21 cellular contexts compared by ENCODE assay signal in genomic region chr18:23596183-23596582, GRCh38. TPM values are rescaled to one million over a fixed set of nuclear protein-coding genes. Genes with fewer than 3 reads are reported as not detected.
A peak's percentile ranks its signal among the peaks of the same experiment; 100 is the strongest.
DNase-seq lines count a peak whose midpoint lies in the region; ATAC-seq lines count a peak whose summit lies in the region.
"Had no signal": no experiment of that assay in that cellular context is flagged by ENCODE, and none has a peak within 500 bp of the region (broad histone marks: within the 10 kb centered on the region; RNA-seq: fewer than 3 reads in every experiment).

No MANE protein-coding gene starts in this region.

- DNase-seq in NOMO-1 (lab: John Stamatoyannopoulos, UW; ENCODE audit: unreplicated experiment in 2 of 2) = peak; percentile 56 to 89
- no peak for DNase-seq in naive B cell
- DNase-seq in GM19238 (ENCODE audit: insufficient read length, low spot score) = no peak
- no peak for DNase-seq in hepatic stellate cell (ENCODE audit: low spot score)
- no peak for DNase-seq in NCI-H2107 (lab: John Stamatoyannopoulos, UW)
- no peak for DNase-seq in NCI-H1930 (lab: John Stamatoyannopoulos, UW)
- DNase-seq: activated CD4-positive, alpha-beta T cell treated with anti-CD3 and anti-CD28 coated beads, Interleukin-2, amount 10 ng/mL, durations not matched to agents 24 days and 14 days; activated naive CD4-positive, alpha-beta T cell; activated T-cell treated with anti-CD3 and anti-CD28 coated beads, Interleukin-2, amount 50 U/mL, for 48 hours; brain microvascular endothelial cell; effector CD8-positive, alpha-beta T cell; Karpas-422; NCI-H2081; NCI-H82; psoas muscle; stimulated activated CD4-positive, alpha-beta T cell treated with anti-CD3 and anti-CD28 coated beads, Interleukin-1b, Interleukin-23, amount 100 ng/mL, for 48 hours; T-helper 17 cell had no signal

- H3K9me3 ChIP-seq in BLaER1 treated with 17β-estradiol and CSF1 and Interleukin-3, amounts not matched to agents 10 nM and 100 nM (replicated peaks in 1 of 11) = no peaks in the 10 kb centered on the region
- H3K9me3 ChIP-seq: psoas muscle, SJSA1 had no signal

- H4K20me1 ChIP-seq in BLaER1 treated with 17β-estradiol and CSF1 and Interleukin-3, amounts not matched to agents 10 nM and 100 nM = no peaks in the 10 kb centered on the region

- no peak overlapping the region for H3K4me3 ChIP-seq in BLaER1 treated with 17β-estradiol and CSF1 and Interleukin-3, amounts not matched to agents 10 nM and 100 nM
- H3K4me3 ChIP-seq: GM23338, psoas muscle, SJSA1 had no signal

- H3K27ac Mint-ChIP-seq in dendritic cell treated with granulocyte-macrophage colony-stimulating factor and Interleukin-4, amounts not matched to agents 40 ng/mL and 50 ng/mL, for 4 days = peak overlapping the region; percentile 71
- peak overlapping the region in 2 of 6 donors; percentile 81 to 89 for H3K27ac Mint-ChIP-seq in naive B cell
- H3K27ac Mint-ChIP-seq: activated CD4-positive, alpha-beta T cell treated with anti-CD3 and anti-CD28 coated beads, Interleukin-2, amount 10 ng/mL, durations not matched to agents 24 days and 14 days; GM23338; T-helper 17 cell had no signal

- intact Hi-C loops in dendritic cell treated with granulocyte-macrophage colony-stimulating factor and Interleukin-4, amounts not matched to agents 40 ng/mL and 50 ng/mL, for 4 days (cut with micrococcal nuclease) = no loop called here

- peak overlapping the region in 9 of 11 experiments; percentile 10 to 75 (median 47); a peak in 16 of 22 replicates for H3K4me2 ChIP-seq in BLaER1 treated with 17β-estradiol and CSF1 and Interleukin-3, amounts not matched to agents 10 nM and 100 nM
- H3K4me2 ChIP-seq: GM23338 had no signal

- H3K36me3 Mint-ChIP-seq in dendritic cell treated with granulocyte-macrophage colony-stimulating factor and Interleukin-4, amounts not matched to agents 40 ng/mL and 50 ng/mL, for 4 days (ENCODE audit: low read depth) = no peaks in the 10 kb centered on the region
- no peaks in the 10 kb centered on the region for H3K36me3 Mint-ChIP-seq in naive B cell

- peak overlapping the region in 3 of 11 experiments; percentile 13 to 56 (median 18); a peak in 2 of 22 replicates for H3K9ac ChIP-seq in BLaER1 treated with 17β-estradiol and CSF1 and Interleukin-3, amounts not matched to agents 10 nM and 100 nM

- H3K9me3 Mint-ChIP-seq in dendritic cell treated with granulocyte-macrophage colony-stimulating factor and Interleukin-4, amounts not matched to agents 40 ng/mL and 50 ng/mL, for 4 days = no peaks in the 10 kb centered on the region
- H3K9me3 Mint-ChIP-seq in naive B cell = no peaks in the 10 kb centered on the region
- H3K9me3 Mint-ChIP-seq: activated CD4-positive, alpha-beta T cell treated with anti-CD3 and anti-CD28 coated beads, Interleukin-2, amount 10 ng/mL, durations not matched to agents 24 days and 14 days had no signal

- peaks cover 43% of the 10 kb centered on the region for H3K4me1 Mint-ChIP-seq in dendritic cell treated with granulocyte-macrophage colony-stimulating factor and Interleukin-4, amounts not matched to agents 40 ng/mL and 50 ng/mL, for 4 days (ENCODE audit: low read depth)
- H3K4me1 Mint-ChIP-seq in naive B cell = peaks cover 8 to 15% (median 13%) of the 10 kb centered on the region in 3 donors
- H3K4me1 Mint-ChIP-seq: GM23338, T-helper 17 cell had no signal

- no peaks in the 10 kb centered on the region for H3K36me3 ChIP-seq in BLaER1 treated with 17β-estradiol and CSF1 and Interleukin-3, amounts not matched to agents 10 nM and 100 nM
- H3K36me3 ChIP-seq: brain microvascular endothelial cell, SJSA1 had no signal

- peaks cover 8 to 68% (median 21%) of the 10 kb centered on the region in 10 experiments; a peak in 17 of 20 replicates for H3K4me1 ChIP-seq in BLaER1 treated with 17β-estradiol and CSF1 and Interleukin-3, amounts not matched to agents 10 nM and 100 nM
- H3K4me1 ChIP-seq: psoas muscle had no signal

- no peaks in the 10 kb centered on the region for H3K27me3 Mint-ChIP-seq in dendritic cell treated with granulocyte-macrophage colony-stimulating factor and Interleukin-4, amounts not matched to agents 40 ng/mL and 50 ng/mL, for 4 days
- H3K27me3 Mint-ChIP-seq in naive B cell = peaks cover 0 to 4% (median 0%) of the 10 kb centered on the region in 3 donors

- peak; percentile 77 to 88 for ATAC-seq in naive B cell (ENCODE audit: low read depth in 2 of 2)
- ATAC-seq: GM23338, psoas muscle, T-helper 17 cell had no signal

- no peak overlapping the region for H3K4me3 Mint-ChIP-seq in dendritic cell treated with granulocyte-macrophage colony-stimulating factor and Interleukin-4, amounts not matched to agents 40 ng/mL and 50 ng/mL, for 4 days
- peak overlapping the region in 1 of 8 donors; percentile 3 for H3K4me3 Mint-ChIP-seq in naive B cell
- H3K4me3 Mint-ChIP-seq: activated CD4-positive, alpha-beta T cell treated with anti-CD3 and anti-CD28 coated beads, Interleukin-2, amount 10 ng/mL, durations not matched to agents 24 days and 14 days; GM23338; T-helper 17 cell had no signal

- H3K27me3 ChIP-seq in BLaER1 treated with 17β-estradiol and CSF1 and Interleukin-3, amounts not matched to agents 10 nM and 100 nM = no peaks in the 10 kb centered on the region
- H3K27me3 ChIP-seq: brain microvascular endothelial cell, SJSA1 had no signal

- H3K27ac ChIP-seq in BLaER1 treated with 17β-estradiol and CSF1 and Interleukin-3, amounts not matched to agents 10 nM and 100 nM = peak overlapping the region in 7 of 11 experiments; percentile 28 to 80 (median 57); a peak in 11 of 22 replicates
- H3K27ac ChIP-seq: brain microvascular endothelial cell, psoas muscle, SJSA1 had no signal

RNA-seq across cellular contexts. Expression of gene NPC1, which starts 9.9 kb away (rescaled TPM):
- polyA plus RNA-seq in naive B cell (ENCODE audit: low read depth in 6 of 6) = 10 to 100 TPM in 3 of 6 donors, 1 to 10 TPM in 3; 8.5 to 17.9 (median 10.8) TPM

Comparison
In these comparisons a context has a peak if more than half of its experiments do, and no peak if none do; other contexts are left out.
1. DNase-seq: peak in NOMO-1 (2 of 2); none in naive B cell (single experiment), GM19238 (single experiment), hepatic stellate cell (single experiment), NCI-H2107 (single experiment) and NCI-H1930 (0 of 2).